ENCODE assay signal across 31 cellular contexts in genomic region chr4:184980261-184980660, GRCh38. TPM values are rescaled to one million over a fixed set of nuclear protein-coding genes. Genes with fewer than 3 reads are reported as not detected.
"Had no signal": no experiment of that assay in that cellular context is flagged by ENCODE, and none has a peak within 500 bp of the region (broad histone marks: within the 10 kb centered on the region; RNA-seq: fewer than 3 reads in every experiment).

No MANE protein-coding gene starts in this region.

- DNase-seq: activated B cell treated with CpG ODN at 0.5 μM for 24 hours; activated CD4-positive, alpha-beta T cell treated with anti-CD3 and anti-CD28 coated beads for 1 hour; activated CD4-positive, alpha-beta T cell treated with anti-CD3 and anti-CD28 coated beads, Interleukin-2, amount 10 ng/mL, durations not matched to agents 24 days and 14 days; activated CD4-positive, alpha-beta T cell treated with anti-CD3 and anti-CD28 coated beads, Interleukin-2, amount 50 U/mL, for 48 hours; activated CD8-positive, alpha-beta memory T cell treated with anti-CD3 and anti-CD28 coated beads for 24 hours; activated effector memory CD4-positive, alpha-beta T cell treated with anti-CD3 and anti-CD28 coated beads, Interleukin-2, amount 50 U/mL, for 16 hours; activated naive CD4-positive, alpha-beta T cell treated with Interleukin-2 at 50 U/mL for 16 hours; activated naive CD8-positive, alpha-beta T cell treated with anti-CD3 and anti-CD28 coated beads, Interleukin-2, amount 50 U/mL, for 24 hours; activated T-cell treated with anti-CD3 and anti-CD28 coated beads, Interleukin-2, amount 50 U/mL, for 4 hours; amniotic stem cell; brain microvascular endothelial cell; caudate nucleus; Karpas-422; NCI-H1092 treated with DMSO at 0.1 percent for 48 hours; NCI-H1417 treated with DMSO at 0.1 percent for 48 hours; NCI-H1694; NCI-H2029; NCI-H2107; NCI-H2171 treated with DMSO at 0.1 percent for 48 hours; NCI-H226; PC-9; SHP77 treated with DMSO at 0.1 percent for 48 hours; T-cell; T-helper 2 cell; T1000 had no signal

- H3K36me3 ChIP-seq: brain microvascular endothelial cell had no signal

- H3K27ac ChIP-seq: brain microvascular endothelial cell, PC-9 had no signal

- H3K4me3 ChIP-seq: K562, PC-9 had no signal

- H3K27me3 ChIP-seq: brain microvascular endothelial cell had no signal

- ATAC-seq: activated naive CD4-positive, alpha-beta T cell treated with anti-CD3 and anti-CD28 coated beads, Interleukin-2, amount 50 U/mL, for 72 hours; activated naive CD8-positive, alpha-beta T cell treated with anti-CD3 and anti-CD28 coated beads, Interleukin-2, amount 50 U/mL, for 24 hours; activated T-cell treated with anti-CD3 and anti-CD28 coated beads, Interleukin-2, amount 50 U/mL, for 4 hours; K562; T-cell had no signal

RNA-seq across cellular contexts. Expression of gene HELT, which starts 38.0 kb away (rescaled TPM):
- total RNA-seq: activated B cell treated with CpG ODN at 0.5 μM for 24 hours; activated CD4-positive, alpha-beta T cell treated with anti-CD3 and anti-CD28 coated beads, Interleukin-2, amount 10 ng/mL, durations not matched to agents 24 days and 14 days; activated naive CD4-positive, alpha-beta T cell treated with anti-CD3 and anti-CD28 coated beads, Interleukin-2, amount 50 U/mL, for 72 hours; activated T-cell treated with anti-CD3 and anti-CD28 coated beads, Interleukin-2, amount 50 U/mL, for 4 hours; astrocyte; cerebellum; K562; NCI-H460; PC-9; SK-MEL-5; T-cell had no signal
